22 cellular contexts compared by ENCODE assay signal in the genomic region with DNA sequence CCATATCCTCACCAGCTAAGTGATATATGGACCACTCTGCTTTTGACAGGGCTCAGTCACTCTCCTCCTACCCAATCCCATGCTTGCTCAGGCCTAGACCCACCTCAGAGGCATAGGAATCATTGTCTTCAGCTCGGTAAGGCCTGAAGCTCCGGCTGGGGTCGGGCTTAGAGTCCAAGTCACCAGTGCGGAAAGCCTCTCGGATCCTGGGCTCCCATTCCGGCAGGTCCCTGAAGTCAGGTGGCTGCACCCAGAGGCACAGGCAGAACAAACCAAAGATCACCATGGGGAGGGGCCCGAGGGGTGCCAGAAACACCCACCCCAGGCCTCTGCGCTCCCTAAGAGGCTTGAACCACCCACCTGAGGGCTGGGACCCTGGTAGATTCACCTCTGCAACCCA.
"Had no signal": no experiment of that assay in that cellular context is flagged by ENCODE, and none has a peak within 500 bp of the region (broad histone marks: within the 10 kb centered on the region; RNA-seq: fewer than 3 reads in every experiment).

No MANE protein-coding gene starts in this region.

- H3K4me3 Mint-ChIP-seq: activated naive CD8-positive, alpha-beta T cell treated with anti-CD3 and anti-CD28 coated beads for 36 hours; activated T-cell treated with anti-CD3 and anti-CD28 coated beads, Interleukin-2, amount 50 U/mL, for 24 hours; immature natural killer cell; naive thymus-derived CD8-positive, alpha-beta T cell; stimulated activated naive CD8-positive, alpha-beta T cell treated with anti-CD3 and anti-CD28 coated beads, Interleukin-15, Interleukin-2, amounts not matched to agents 100 ng/mL and 50 ng/mL, for 24 hours; WTC11 had no signal

- DNase-seq: activated CD8-positive, alpha-beta memory T cell treated with anti-CD3 and anti-CD28 coated beads for 24 hours; activated CD8-positive, alpha-beta memory T cell treated with anti-CD3 and anti-CD28 coated beads, Interleukin-2, amount 50 U/mL, for 4 hours; activated naive CD4-positive, alpha-beta T cell treated with Interleukin-2 at 50 U/mL for 16 hours; activated naive CD8-positive, alpha-beta T cell treated with anti-CD3 and anti-CD28 coated beads for 36 hours; activated T-cell treated with anti-CD3 and anti-CD28 coated beads, Interleukin-2, amount 50 U/mL, for 24 hours; cerebellar nuclear complex; effector CD4-positive, alpha-beta T cell; erythroblast; foreskin melanocyte; immature natural killer cell; left lung; naive thymus-derived CD8-positive, alpha-beta T cell; psoas muscle; stimulated activated CD4-positive, alpha-beta T cell treated with anti-CD3 and anti-CD28 coated beads, Interleukin-12 subunit alpha, Interleukin-12 subunit beta, amount 100 ng/mL, for 4 hours; T-helper 1 cell; T-helper 9 cell; upper lobe of right lung had no signal

- H3K4me1 Mint-ChIP-seq: immature natural killer cell, WTC11 had no signal

- H3K9me3 ChIP-seq: left lung, psoas muscle, upper lobe of right lung had no signal

- H3K27me3 ChIP-seq: hepatocyte, left lung, upper lobe of right lung had no signal

- H3K4me1 ChIP-seq: upper lobe of right lung had no signal

- ATAC-seq: naive thymus-derived CD8-positive, alpha-beta T cell; psoas muscle; right cardiac atrium; upper lobe of right lung; WTC11 had no signal

- H3K27ac ChIP-seq: left lung, psoas muscle, upper lobe of right lung had no signal

- H3K27ac Mint-ChIP-seq: activated naive CD8-positive, alpha-beta T cell treated with anti-CD3 and anti-CD28 coated beads for 36 hours; activated T-cell treated with anti-CD3 and anti-CD28 coated beads, Interleukin-2, amount 50 U/mL, for 24 hours; immature natural killer cell; stimulated activated naive CD8-positive, alpha-beta T cell treated with anti-CD3 and anti-CD28 coated beads, Interleukin-15, Interleukin-2, amounts not matched to agents 100 ng/mL and 50 ng/mL, for 24 hours; WTC11 had no signal

- H3K27me3 Mint-ChIP-seq: activated naive CD8-positive, alpha-beta T cell treated with anti-CD3 and anti-CD28 coated beads for 36 hours; activated T-cell treated with anti-CD3 and anti-CD28 coated beads, Interleukin-2, amount 50 U/mL, for 24 hours; naive thymus-derived CD8-positive, alpha-beta T cell; stimulated activated naive CD8-positive, alpha-beta T cell treated with anti-CD3 and anti-CD28 coated beads, Interleukin-15, Interleukin-2, amounts not matched to agents 100 ng/mL and 50 ng/mL, for 24 hours had no signal

- FAIRE-seq: astrocyte had no signal

- H3K4me3 ChIP-seq: hepatocyte, left lung, psoas muscle, upper lobe of right lung had no signal

- H3K9me3 Mint-ChIP-seq: activated naive CD8-positive, alpha-beta T cell treated with anti-CD3 and anti-CD28 coated beads for 36 hours; activated T-cell treated with anti-CD3 and anti-CD28 coated beads, Interleukin-2, amount 50 U/mL, for 24 hours; immature natural killer cell; naive thymus-derived CD8-positive, alpha-beta T cell; stimulated activated naive CD8-positive, alpha-beta T cell treated with anti-CD3 and anti-CD28 coated beads, Interleukin-15, Interleukin-2, amounts not matched to agents 100 ng/mL and 50 ng/mL, for 24 hours had no signal
